ENCODE assay signal across 8 cellular contexts in genomic region chr19:18520848-18521691, GRCh38. TPM values are rescaled to one million over a fixed set of nuclear protein-coding genes. Genes with fewer than 3 reads are reported as not detected.
DNase-seq lines count a peak whose midpoint lies in the region; ATAC-seq and TF ChIP-seq lines count a peak whose summit lies in the region.

No MANE protein-coding gene starts in this region.

- H3K4me1 ChIP-seq in gastroesophageal sphincter (peaks cover 0 to 51% (median 19%) of the 10 kb centered on the region in 3 donors), prostate gland (replicated peaks) (no peaks in the 10 kb centered on the region)

- peak overlapping the region; percentile 76 to 89 for H3K4me3 ChIP-seq in gastroesophageal sphincter
- H3K4me3 ChIP-seq in prostate gland: peak overlapping the region; percentile 82 to 93

- DNase-seq in CD14-positive monocyte (ENCODE audit: low spot score) (no peak), HT-29 (ENCODE audit: low spot score) (peak; percentile 19), prostate gland (ENCODE audit: low spot score) (no peak), NCI-H2081 (lab: John Stamatoyannopoulos, UW) (no peak), NCI-H187 treated with DMSO at 0.1 percent for 48 hours (lab: John Stamatoyannopoulos, UW) (no peak), middle frontal gyrus (ENCODE audit: extremely low spot score, low spot score) (no peak)
- DNase-seq in activated T-helper 1 cell treated with anti-CD3 and anti-CD28 coated beads, Interleukin-12 subunit alpha, Interleukin-12 subunit beta, Interleukin-2, Interleukin-4 antibody, amounts not matched to agents 30 ng/mL and 10 ng/mL and 1 ng/mL, durations not matched to agents 14 hours and 24 hours and 36 hours (ENCODE audit: low spot score): no peak

- H3K9me3 ChIP-seq in gastroesophageal sphincter (no peaks in the 10 kb centered on the region), prostate gland (no peaks in the 10 kb centered on the region)

- TF ChIP-seq CTCF in CD14-positive monocyte (IDR thresholded peaks at IDR 0.05) (no peak), gastroesophageal sphincter (IDR thresholded peaks at IDR 0.05) (peak in 2 of 4 experiments; percentile 2 to 9), prostate gland (IDR thresholded peaks at IDR 0.05) (peak in 1 of 4 experiments; percentile 1)

- H3K36me3 ChIP-seq in gastroesophageal sphincter (no peaks in the 10 kb centered on the region), prostate gland (no peaks in the 10 kb centered on the region)

- intact Hi-C loops in CD14-positive monocyte (cut with micrococcal nuclease): loop anchor here (2.0 to 5.0 kb wide), 5 partner anchors 18 to 396 kb away; partner anchors contain the start of genes COPE (in 1 of the 2), DDX49 (in 1 of the 2) and KXD1 (in 1 of the 2)
- intact Hi-C loops in activated T-helper 1 cell treated with anti-CD3 and anti-CD28 coated beads, Interleukin-12 subunit alpha, Interleukin-12 subunit beta, Interleukin-2, Interleukin-4 antibody, amounts not matched to agents 30 ng/mL and 10 ng/mL and 1 ng/mL, durations not matched to agents 14 hours and 24 hours and 36 hours (cut with micrococcal nuclease): loop anchor here (1.0 to 2.0 kb wide), 2 partner anchors 51 to 326 kb away; no protein-coding TSS in a partner anchor
- intact Hi-C loops in prostate gland (cut with DNase I): loop anchor here (5.0 kb wide), 2 partner anchors 36 to 64 kb away; partner anchors contain the start of gene KXD1

- ATAC-seq in gastroesophageal sphincter: no peak

- peaks cover 9 to 11% of the 10 kb centered on the region in 2 donors for H3K36me3 Mint-ChIP-seq in CD14-positive monocyte
- H3K36me3 Mint-ChIP-seq in activated T-helper 1 cell treated with anti-CD3 and anti-CD28 coated beads, Interleukin-12 subunit alpha, Interleukin-12 subunit beta, Interleukin-2, Interleukin-4 antibody, amounts not matched to agents 30 ng/mL and 10 ng/mL and 1 ng/mL, durations not matched to agents 14 hours and 24 hours and 36 hours (ENCODE audit: low read depth): no peaks in the 10 kb centered on the region

- H3K27me3 ChIP-seq in gastroesophageal sphincter (no peaks in the 10 kb centered on the region), prostate gland (replicated peaks; ENCODE audit: insufficient read depth) (no peaks in the 10 kb centered on the region)

- 0% methylated on average over 3 to 6 of the region's 41 CpGs for WGBS in gastroesophageal sphincter (ENCODE audit: low coverage in 1 of 2), 2 donors
- WGBS in prostate gland: under 1% methylated on average over 40 of the region's 41 CpGs

- H3K27ac Mint-ChIP-seq in CD14-positive monocyte: peak overlapping the region; percentile 92 to 100 (median 97)
- peak overlapping the region; percentile 93 for H3K27ac Mint-ChIP-seq in activated T-helper 1 cell treated with anti-CD3 and anti-CD28 coated beads, Interleukin-12 subunit alpha, Interleukin-12 subunit beta, Interleukin-2, Interleukin-4 antibody, amounts not matched to agents 30 ng/mL and 10 ng/mL and 1 ng/mL, durations not matched to agents 14 hours and 24 hours and 36 hours

- peaks cover 0 to 3% (median 0%) of the 10 kb centered on the region in 7 donors for H3K9me3 Mint-ChIP-seq in CD14-positive monocyte
- H3K9me3 Mint-ChIP-seq in activated T-helper 1 cell treated with anti-CD3 and anti-CD28 coated beads, Interleukin-12 subunit alpha, Interleukin-12 subunit beta, Interleukin-2, Interleukin-4 antibody, amounts not matched to agents 30 ng/mL and 10 ng/mL and 1 ng/mL, durations not matched to agents 14 hours and 24 hours and 36 hours: no peaks in the 10 kb centered on the region

- no peaks in the 10 kb centered on the region for H3K27me3 Mint-ChIP-seq in CD14-positive monocyte (ENCODE audit: low read depth in 3 of 3)
- H3K27me3 Mint-ChIP-seq in activated T-helper 1 cell treated with anti-CD3 and anti-CD28 coated beads, Interleukin-12 subunit alpha, Interleukin-12 subunit beta, Interleukin-2, Interleukin-4 antibody, amounts not matched to agents 30 ng/mL and 10 ng/mL and 1 ng/mL, durations not matched to agents 14 hours and 24 hours and 36 hours (ENCODE audit: insufficient read depth): no peaks in the 10 kb centered on the region

- TF ChIP-seq POLR2A in gastroesophageal sphincter (IDR thresholded peaks at IDR 0.05): no peak
- TF ChIP-seq POLR2A in prostate gland (IDR thresholded peaks at IDR 0.05): no peak

- no peak for TF ChIP-seq EP300 in gastroesophageal sphincter (IDR thresholded peaks at IDR 0.05)

- H3K4me3 Mint-ChIP-seq in CD14-positive monocyte: peak overlapping the region; percentile 95 to 100
- H3K4me3 Mint-ChIP-seq in activated T-helper 1 cell treated with anti-CD3 and anti-CD28 coated beads, Interleukin-12 subunit alpha, Interleukin-12 subunit beta, Interleukin-2, Interleukin-4 antibody, amounts not matched to agents 30 ng/mL and 10 ng/mL and 1 ng/mL, durations not matched to agents 14 hours and 24 hours and 36 hours: peak overlapping the region; percentile 99

- H3K27ac ChIP-seq in gastroesophageal sphincter: peak overlapping the region; percentile 86 to 100 (median 98)
- peak overlapping the region; percentile 93 to 94 for H3K27ac ChIP-seq in prostate gland

- peaks cover 48% of the 10 kb centered on the region for H3K4me1 Mint-ChIP-seq in CD14-positive monocyte
- H3K4me1 Mint-ChIP-seq in activated T-helper 1 cell treated with anti-CD3 and anti-CD28 coated beads, Interleukin-12 subunit alpha, Interleukin-12 subunit beta, Interleukin-2, Interleukin-4 antibody, amounts not matched to agents 30 ng/mL and 10 ng/mL and 1 ng/mL, durations not matched to agents 14 hours and 24 hours and 36 hours (ENCODE audit: low read depth): peaks cover 12% of the 10 kb centered on the region

RNA-seq across cellular contexts. Expression of gene ELL, which starts 0.8 kb away (rescaled TPM):
- 10 to 100 TPM; 12.2 to 12.6 TPM for polyA plus RNA-seq in CD14-positive monocyte
- 16.0 and 20.7 TPM in 2 replicates for total RNA-seq in HT-29 (2014; rRNA removed; shearing (Covaris generic))
- 23.6 and 24.1 TPM in 2 replicates for total RNA-seq in activated T-helper 1 cell treated with anti-CD3 and anti-CD28 coated beads, Interleukin-12 subunit alpha, Interleukin-12 subunit beta, Interleukin-2, Interleukin-4 antibody, amounts not matched to agents 30 ng/mL and 10 ng/mL and 1 ng/mL, durations not matched to agents 14 hours and 24 hours and 36 hours
- total RNA-seq in gastroesophageal sphincter: 10 to 100 TPM; 12.5 to 19.0 (median 14.7) TPM
- 10 to 100 TPM; 10.7 to 44.4 TPM for total RNA-seq in prostate gland

RNA-seq across cellular contexts. Expression of gene FKBP8, which starts 22.3 kb away (rescaled TPM):
- polyA plus RNA-seq in CD14-positive monocyte: 10 to 100 TPM; 78.0 to 81.2 TPM
- 257 and 277 TPM in 2 replicates for total RNA-seq in HT-29 (2014; rRNA removed; shearing (Covaris generic))
- 163 and 167 TPM in 2 replicates for total RNA-seq in activated T-helper 1 cell treated with anti-CD3 and anti-CD28 coated beads, Interleukin-12 subunit alpha, Interleukin-12 subunit beta, Interleukin-2, Interleukin-4 antibody, amounts not matched to agents 30 ng/mL and 10 ng/mL and 1 ng/mL, durations not matched to agents 14 hours and 24 hours and 36 hours
- total RNA-seq in gastroesophageal sphincter (100 to 1,000 TPM; 408 to 436 (median 418) TPM), prostate gland (100 to 1,000 TPM; 326 to 536 TPM)

RNA-seq across cellular contexts. Expression of gene KXD1, which starts 36.6 kb away (rescaled TPM):
- 10 to 100 TPM; 74.4 to 87.9 TPM for polyA plus RNA-seq in CD14-positive monocyte
- total RNA-seq in HT-29 (2014; rRNA removed; shearing (Covaris generic)): 109 and 126 TPM in 2 replicates
- total RNA-seq in activated T-helper 1 cell treated with anti-CD3 and anti-CD28 coated beads, Interleukin-12 subunit alpha, Interleukin-12 subunit beta, Interleukin-2, Interleukin-4 antibody, amounts not matched to agents 30 ng/mL and 10 ng/mL and 1 ng/mL, durations not matched to agents 14 hours and 24 hours and 36 hours: 128 and 133 TPM in 2 replicates
- 100 to 1,000 TPM; 130 to 137 (median 135) TPM for total RNA-seq in gastroesophageal sphincter
- total RNA-seq in prostate gland: 100 to 1,000 TPM; 115 to 130 TPM

RNA-seq across cellular contexts. Expression of gene UBA52, which starts 50.6 kb away (rescaled TPM):
- polyA plus RNA-seq in CD14-positive monocyte: 100 to 1,000 TPM; 832 to 896 TPM
- 660 TPM in 2 replicates for total RNA-seq in HT-29 (2014; rRNA removed; shearing (Covaris generic))
- 1,472 and 1,500 TPM in 2 replicates for total RNA-seq in activated T-helper 1 cell treated with anti-CD3 and anti-CD28 coated beads, Interleukin-12 subunit alpha, Interleukin-12 subunit beta, Interleukin-2, Interleukin-4 antibody, amounts not matched to agents 30 ng/mL and 10 ng/mL and 1 ng/mL, durations not matched to agents 14 hours and 24 hours and 36 hours
- total RNA-seq in gastroesophageal sphincter (100 to 1,000 TPM; 371 to 644 (median 574) TPM), prostate gland (100 to 1,000 TPM; 646 to 738 TPM)
